In genomic region chr17:51256101-51256500, GRCh38 we compare ENCODE assay signal across 22 cellular contexts. TPM values are rescaled to one million over a fixed set of nuclear protein-coding genes. Genes with fewer than 3 reads are reported as not detected.
A peak's percentile ranks its signal among the peaks of the same experiment; 100 is the strongest.
DNase-seq lines count a peak whose midpoint lies in the region; ATAC-seq and TF ChIP-seq lines count a peak whose summit lies in the region.
"Had no signal": no experiment of that assay in that cellular context is flagged by ENCODE, and none has a peak within 500 bp of the region (broad histone marks: within the 10 kb centered on the region; RNA-seq: fewer than 3 reads in every experiment).

No MANE protein-coding gene starts in this region.

- no peaks in the 10 kb centered on the region for H3K27me3 Mint-ChIP-seq in CD4-positive, CD25-positive, alpha-beta regulatory T cell
- H3K27me3 Mint-ChIP-seq in dendritic cell treated with granulocyte-macrophage colony-stimulating factor and Interleukin-4, amounts not matched to agents 40 ng/mL and 50 ng/mL, for 4 days, result no peaks in the 10 kb centered on the region
- no peaks in the 10 kb centered on the region for H3K27me3 Mint-ChIP-seq in neural crest cell (ENCODE audit: low read depth)

- H3K27me3 ChIP-seq in CD4-positive, CD25-positive, alpha-beta regulatory T cell (ENCODE audit: control insufficient read depth, insufficient read depth, low read length), result no peaks in the 10 kb centered on the region
- H3K27me3 ChIP-seq: SJCRH30 had no signal

- no peak overlapping the region for H3K27ac Mint-ChIP-seq in CD4-positive, CD25-positive, alpha-beta regulatory T cell
- peak overlapping the region; percentile 22 for H3K27ac Mint-ChIP-seq in dendritic cell treated with granulocyte-macrophage colony-stimulating factor and Interleukin-4, amounts not matched to agents 40 ng/mL and 50 ng/mL, for 4 days
- H3K27ac Mint-ChIP-seq in neural crest cell (ENCODE audit: unreplicated experiment), result no peak overlapping the region

- no peak overlapping the region for H3K27ac ChIP-seq in CD4-positive, CD25-positive, alpha-beta regulatory T cell (ENCODE audit: insufficient read depth, low read length, poor library complexity, severe bottlenecking)
- H3K27ac ChIP-seq: RWPE1, SJCRH30 had no signal

- no peak for ATAC-seq in CD4-positive, CD25-positive, alpha-beta regulatory T cell (ENCODE audit: low read depth in 2 of 2)
- no peak for ATAC-seq in GM19455 (IDR thresholded peaks at IDR 0.05; ENCODE audit: unreplicated experiment)
- ATAC-seq: HCT116, K562, PC-3 had no signal

- peaks cover 35% of the 10 kb centered on the region for H3K4me1 ChIP-seq in CD4-positive, CD25-positive, alpha-beta regulatory T cell (ENCODE audit: control insufficient read depth, insufficient read depth, low read length, poor library complexity, severe bottlenecking)
- H3K4me1 ChIP-seq: SJCRH30 had no signal

- H3K4me1 Mint-ChIP-seq in CD4-positive, CD25-positive, alpha-beta regulatory T cell, result peaks cover 27 to 75% (median 57%) of the 10 kb centered on the region in 4 donors
- peaks cover 35% of the 10 kb centered on the region for H3K4me1 Mint-ChIP-seq in dendritic cell treated with granulocyte-macrophage colony-stimulating factor and Interleukin-4, amounts not matched to agents 40 ng/mL and 50 ng/mL, for 4 days (ENCODE audit: low read depth)
- H3K4me1 Mint-ChIP-seq in neural crest cell, result peaks cover 29% of the 10 kb centered on the region

- H3K4me3 ChIP-seq in CD4-positive, CD25-positive, alpha-beta regulatory T cell (ENCODE audit: low read depth, low read length), result no peak overlapping the region
- H3K4me3 ChIP-seq in NB4 (ENCODE audit: low read depth, low read length), result peak overlapping the region; percentile 37
- H3K4me3 ChIP-seq: K562, SJCRH30 had no signal

- peaks cover 27% of the 10 kb centered on the region for H3K36me3 ChIP-seq in CD4-positive, CD25-positive, alpha-beta regulatory T cell (ENCODE audit: control insufficient read depth, insufficient read depth, low read length)

- TF ChIP-seq POLR2A in NB4 (IDR thresholded peaks at IDR 0.05; ENCODE audit: extremely low read depth, insufficient read length), result no peak

- peaks cover 0 to 2% (median 0%) of the 10 kb centered on the region in 7 donors for H3K9me3 Mint-ChIP-seq in CD4-positive, CD25-positive, alpha-beta regulatory T cell
- no peaks in the 10 kb centered on the region for H3K9me3 Mint-ChIP-seq in dendritic cell treated with granulocyte-macrophage colony-stimulating factor and Interleukin-4, amounts not matched to agents 40 ng/mL and 50 ng/mL, for 4 days
- peaks cover 2% of the 10 kb centered on the region for H3K9me3 Mint-ChIP-seq in neural crest cell

- intact Hi-C loops in dendritic cell treated with granulocyte-macrophage colony-stimulating factor and Interleukin-4, amounts not matched to agents 40 ng/mL and 50 ng/mL, for 4 days (cut with micrococcal nuclease), result loop anchor here (2.0 kb wide), 1 partner anchor 31 kb away; no protein-coding TSS in a partner anchor

- H3K36me3 Mint-ChIP-seq in CD4-positive, CD25-positive, alpha-beta regulatory T cell, result peaks cover 12% of the 10 kb centered on the region
- peaks cover 69% of the 10 kb centered on the region for H3K36me3 Mint-ChIP-seq in dendritic cell treated with granulocyte-macrophage colony-stimulating factor and Interleukin-4, amounts not matched to agents 40 ng/mL and 50 ng/mL, for 4 days (ENCODE audit: low read depth)
- peaks cover 14% of the 10 kb centered on the region for H3K36me3 Mint-ChIP-seq in neural crest cell (ENCODE audit: low read depth)

- peak overlapping the region in 3 of 4 donors; percentile 0 to 36 (median 21) for H3K4me3 Mint-ChIP-seq in CD4-positive, CD25-positive, alpha-beta regulatory T cell
- no peak overlapping the region for H3K4me3 Mint-ChIP-seq in dendritic cell treated with granulocyte-macrophage colony-stimulating factor and Interleukin-4, amounts not matched to agents 40 ng/mL and 50 ng/mL, for 4 days
- peak overlapping the region; percentile 74 for H3K4me3 Mint-ChIP-seq in neural crest cell
- H3K4me3 Mint-ChIP-seq: CD14-positive monocyte had no signal

- no peak for TF ChIP-seq CTCF in NB4 (IDR thresholded peaks at IDR 0.05; ENCODE audit: low read depth, low read length)
- no peak for TF ChIP-seq CTCF in neural crest cell (conservative IDR thresholded peaks at IDR 0.05)

- H3K9me3 ChIP-seq in CD4-positive, CD25-positive, alpha-beta regulatory T cell (ENCODE audit: control insufficient read depth in 2 of 2, low read length in 2 of 2), result no peaks in the 10 kb centered on the region
- H3K9me3 ChIP-seq: SJCRH30 had no signal

- no peak for DNase-seq in CD4-positive, CD25-positive, alpha-beta regulatory T cell
- DNase-seq in NB4 (ENCODE audit: low read depth), result no peak
- DNase-seq in neural crest cell (ENCODE audit: low read depth, low spot score), result no peak
- no peak for DNase-seq in SK-N-DZ (ENCODE audit: low spot score)
- DNase-seq in hippocampal formation (lab: John Stamatoyannopoulos, UW), result no peak
- DNase-seq in amygdala (lab: John Stamatoyannopoulos, UW), result no peak
- DNase-seq: DMS79 treated with DMSO at 0.1 percent for 48 hours, GM23248, MV-4-11, NCI-H1417 treated with DMSO at 0.1 percent for 48 hours, NCI-H1930, NCI-H2171, NCI-H446, NCI-H69, PC-3, SJCRH30 had no signal

RNA-seq across cellular contexts. Expression of gene MBTD1, which starts 3.7 kb away (rescaled TPM):
- total RNA-seq in CD4-positive, CD25-positive, alpha-beta regulatory T cell, result 27.4 TPM
- 1 to 10 TPM; 4.3 to 8.2 (median 5.8) TPM for polyA plus RNA-seq in CD4-positive, CD25-positive, alpha-beta regulatory T cell
- 32.9 and 36.8 TPM in 2 replicates for total RNA-seq in neural crest cell
- polyA plus RNA-seq in SK-N-DZ (2014; cell fraction: cytosol; rRNA removed), result 33.0 and 37.0 TPM in 2 replicates
- polyA plus RNA-seq in SK-N-DZ (2014; cell fraction: nucleus; rRNA removed), result 31.9 and 52.7 TPM in 2 replicates

RNA-seq across cellular contexts. Expression of gene UTP18, which starts 4.2 kb away (rescaled TPM):
- total RNA-seq in CD4-positive, CD25-positive, alpha-beta regulatory T cell, result 55.8 TPM
- polyA plus RNA-seq in CD4-positive, CD25-positive, alpha-beta regulatory T cell, result 10 to 100 TPM; 50.2 to 56.7 (median 54.2) TPM
- 52.4 and 59.6 TPM in 2 replicates for total RNA-seq in neural crest cell
- 119 and 126 TPM in 2 replicates for polyA plus RNA-seq in SK-N-DZ (2014; cell fraction: cytosol; rRNA removed)
- polyA plus RNA-seq in SK-N-DZ (2014; cell fraction: nucleus; rRNA removed), result 74.4 and 99.1 TPM in 2 replicates
